8 cellular contexts compared by ENCODE assay signal in genomic region chr19:32404939-32405430, GRCh38. TPM values are rescaled to one million over a fixed set of nuclear protein-coding genes. Genes with fewer than 3 reads are reported as not detected.
A peak's percentile ranks its signal among the peaks of the same experiment; 100 is the strongest.
DNase-seq lines count a peak whose midpoint lies in the region; ATAC-seq and TF ChIP-seq lines count a peak whose summit lies in the region.

No MANE protein-coding gene starts in this region.

- peak overlapping the region; percentile 93 for H3K4me2 ChIP-seq in PC-9

- H3K27me3 Mint-ChIP-seq in stimulated activated memory B cell treated with anti-CD40 and anti-IgM and Interleukin-4, amounts not matched to agents 10 μg/mL and 1 μg/mL and 100 μg/mL, for 72 hours, result no peaks in the 10 kb centered on the region

- H3K9me3 ChIP-seq in PC-9 (ENCODE audit: insufficient read depth, low read depth), result no peaks in the 10 kb centered on the region

- peak overlapping the region; percentile 90 for H3K4me3 Mint-ChIP-seq in stimulated activated memory B cell treated with anti-CD40 and anti-IgM and Interleukin-4, amounts not matched to agents 10 μg/mL and 1 μg/mL and 100 μg/mL, for 72 hours

- H3K4me1 Mint-ChIP-seq in stimulated activated memory B cell treated with anti-CD40 and anti-IgM and Interleukin-4, amounts not matched to agents 10 μg/mL and 1 μg/mL and 100 μg/mL, for 72 hours, result peaks cover 8% of the 10 kb centered on the region

- peak; percentile 7 for DNase-seq in activated T-cell treated with anti-CD3 and anti-CD28 coated beads for 4 hours
- no peak for DNase-seq in activated T-cell treated with anti-CD3 and anti-CD28 coated beads, Interleukin-2, amount 50 U/mL, for 48 hours
- DNase-seq in PC-9, result peak in 1 of 2 experiments; percentile 50
- DNase-seq in left colon, result peak; percentile 38 to 71
- DNase-seq in T1000 (lab: John Stamatoyannopoulos, UW), result no peak

- CTCF ChIA-PET in PC-9 (lab: Charles Lee), result no interaction called here

- ATAC-seq in HG02884 (IDR thresholded peaks at IDR 0.05; ENCODE audit: unreplicated experiment) (peak; percentile 11), left colon (peak; percentile 57)
- no peak for ATAC-seq in stimulated activated memory B cell treated with anti-CD40 and anti-IgM and Interleukin-4, amounts not matched to agents 10 μg/mL and 1 μg/mL and 100 μg/mL, for 72 hours

- 0 out of 2 replicates have a peak, but pooled peaks cover 10% of the 10 kb centered on the region for H3K36me3 ChIP-seq in PC-9 (ENCODE audit: low read depth)

- no peaks in the 10 kb centered on the region for H4K20me1 ChIP-seq in PC-9 (ENCODE audit: insufficient read depth)

- H3K4me1 ChIP-seq in PC-9 (replicated peaks; ENCODE audit: insufficient read depth), result peaks cover 17% of the 10 kb centered on the region; the same call in 1 of the 2 replicates

- POLR2A ChIA-PET in PC-9 (lab: Charles Lee; ENCODE audit: unreplicated experiment), result interaction anchor here (0.6 to 0.9 kb wide), 3 partner anchors 31 to 252 kb away, joined by 6 to 17 read pairs (median 8); no protein-coding TSS in a partner anchor

- peaks cover 17% of the 10 kb centered on the region for H3K79me2 ChIP-seq in PC-9 (ENCODE audit: low read depth)

- peak overlapping the region; percentile 92 for H3K27ac Mint-ChIP-seq in stimulated activated memory B cell treated with anti-CD40 and anti-IgM and Interleukin-4, amounts not matched to agents 10 μg/mL and 1 μg/mL and 100 μg/mL, for 72 hours

- intact Hi-C loops in PC-9 (cut with micrococcal nuclease; ENCODE audit: unreplicated experiment) (loop anchor here (2.0 kb wide), 1 partner anchor 60 kb away; the partner anchor contains the start of gene ZNF507), left colon (cut with DNase I, micrococcal nuclease) (loop anchor here in 1 of 2 donors (10.0 kb wide), 1 partner anchor 60 kb away; the partner anchor contains the start of gene ZNF507)

- peak overlapping the region; percentile 92 for H2AFZ ChIP-seq in PC-9

- H3K9me3 Mint-ChIP-seq in stimulated activated memory B cell treated with anti-CD40 and anti-IgM and Interleukin-4, amounts not matched to agents 10 μg/mL and 1 μg/mL and 100 μg/mL, for 72 hours, result no peaks in the 10 kb centered on the region

- peak overlapping the region; percentile 66 for H3K27ac ChIP-seq in PC-9
- H3K27ac ChIP-seq in cingulate gyrus (ENCODE audit: low read depth, low read length), result peak overlapping the region; percentile 92

- H3K9me2 ChIP-seq in PC-9 (ENCODE audit: insufficient read depth), result no peaks in the 10 kb centered on the region

- BruUV-seq in PC-9 (replicated peaks; lab: Mats Ljungman, UMichigan), result TSS peak; percentile 83

- no peaks in the 10 kb centered on the region for H3K27me3 ChIP-seq in PC-9 (ENCODE audit: insufficient read depth, low read depth)

- H3K4me3 ChIP-seq in PC-9, result peak overlapping the region; percentile 93

- no peak for TF ChIP-seq CTCF in PC-9 (conservative IDR thresholded peaks at IDR 0.05)

- H3K36me3 Mint-ChIP-seq in stimulated activated memory B cell treated with anti-CD40 and anti-IgM and Interleukin-4, amounts not matched to agents 10 μg/mL and 1 μg/mL and 100 μg/mL, for 72 hours, result no peaks in the 10 kb centered on the region

- H3F3A ChIP-seq in PC-9 (ENCODE audit: insufficient read depth, low read depth), result no peaks in the 10 kb centered on the region

RNA-seq across cellular contexts. Expression of gene DPY19L3, which starts 0.6 kb away (rescaled TPM):
- total RNA-seq in PC-9 (2021) (22.3 and 29.0 TPM in 2 replicates), left colon (10 to 100 TPM; 17.7 to 17.9 TPM)

RNA-seq across cellular contexts. Expression of gene ZNF507, which starts 59.6 kb away (rescaled TPM):
- total RNA-seq in PC-9 (2021), result 20.8 and 26.5 TPM in 2 replicates
- 10 to 100 TPM; 18.4 to 20.0 TPM for total RNA-seq in left colon

Comparison
In these comparisons a context has a peak if more than half of its experiments do, and no peak if none do; other contexts are left out.
1. DNase-seq: peak in activated T-cell treated with anti-CD3 and anti-CD28 coated beads for 4 hours (single experiment) and left colon (2 of 2); none in activated T-cell treated with anti-CD3 and anti-CD28 coated beads, Interleukin-2, amount 50 U/mL, for 48 hours (0 of 2) and T1000 (single experiment).